In genomic region chr12:132604108-132605054, GRCh38 we compare ENCODE assay signal across 19 cellular contexts. TPM values are rescaled to one million over a fixed set of nuclear protein-coding genes. Genes with fewer than 3 reads are reported as not detected.
DNase-seq lines count a peak whose midpoint lies in the region; ATAC-seq and TF ChIP-seq lines count a peak whose summit lies in the region.
"Had no signal": no experiment of that assay in that cellular context is flagged by ENCODE, and none has a peak within 500 bp of the region (broad histone marks: within the 10 kb centered on the region; RNA-seq: fewer than 3 reads in every experiment).

No MANE protein-coding gene starts in this region.

- ATAC-seq in HG02678 (IDR thresholded peaks at IDR 0.05; ENCODE audit: unreplicated experiment) = no peak
- ATAC-seq: K562; naive thymus-derived CD8-positive, alpha-beta T cell; stimulated activated naive B cell treated with anti-CD40 and anti-IgM and Interleukin-4, amounts not matched to agents 10 μg/mL and 1 μg/mL and 100 μg/mL, for 72 hours had no signal

- H3K9ac ChIP-seq in ES-I3 (ENCODE audit: low read depth, low read length) (peak overlapping the region; percentile 24; the same call in 1 of the 2 replicates), parathyroid adenoma (no peak overlapping the region)

- H3K27ac ChIP-seq in caudate nucleus (ENCODE audit: low read depth, low read length) (peak overlapping the region; percentile 44), right atrium auricular region (peak overlapping the region; percentile 43 to 57), parathyroid adenoma (peak overlapping the region; percentile 32), brain microvascular endothelial cell (no peak overlapping the region)

- TF ChIP-seq CTCF in right atrium auricular region (IDR thresholded peaks at IDR 0.05) (no peak), parathyroid adenoma (IDR thresholded peaks at IDR 0.05) (no peak), brain microvascular endothelial cell (IDR thresholded peaks at IDR 0.05; ENCODE audit: low read depth, low read length, missing control alignments) (no peak)

- H3K4me3 ChIP-seq in right atrium auricular region (peak overlapping the region in 1 of 2 donors; percentile 43), parathyroid adenoma (ENCODE audit: low read depth, low read length) (no peak overlapping the region), brain microvascular endothelial cell (ENCODE audit: low read depth, low read length) (no peak overlapping the region)
- H3K4me3 ChIP-seq: K562 had no signal

- in situ Hi-C loops in brain microvascular endothelial cell (cut with HindIII; ENCODE audit: low pct_ligation_motif_present, low sequenced_read_pairs) = no loop called here

- DNase-seq in caudate nucleus (lab: John Stamatoyannopoulos, UW) (no peak), right atrium auricular region (ENCODE audit: low spot score) (no peak), HUDEP-2 (lab: John Stamatoyannopoulos, UW; ENCODE audit: unreplicated experiment in 76 of 76) (no peak), brain microvascular endothelial cell (no peak), hypothalamus (lab: John Stamatoyannopoulos, UW) (no peak)
- DNase-seq: activated effector memory CD4-positive, alpha-beta T cell treated with anti-CD3 and anti-CD28 coated beads, Interleukin-2, amount 50 U/mL, for 16 hours; COR-L47; effector CD8-positive, alpha-beta T cell; naive thymus-derived CD8-positive, alpha-beta T cell; NCI-H1105; NCI-H2227 treated with DMSO at 0.1 percent for 48 hours; stimulated activated naive B cell treated with anti-CD40 and anti-IgM and Interleukin-4, amounts not matched to agents 10 μg/mL and 1 μg/mL and 100 μg/mL, for 72 hours had no signal

- H3K36me3 ChIP-seq in ES-I3 (ENCODE audit: insufficient read depth, low read length) (no peaks in the 10 kb centered on the region), right atrium auricular region (no peaks in the 10 kb centered on the region), parathyroid adenoma (ENCODE audit: control insufficient read depth, insufficient read depth, low read length) (no peaks in the 10 kb centered on the region), brain microvascular endothelial cell (replicated peaks) (no peaks in the 10 kb centered on the region)

- H2AFZ ChIP-seq in parathyroid adenoma = no peak overlapping the region

- no peaks in the 10 kb centered on the region for H3K79me2 ChIP-seq in parathyroid adenoma

- H3K9me3 ChIP-seq in ES-I3 (ENCODE audit: control insufficient read depth, insufficient read depth, low read length) (no peaks in the 10 kb centered on the region), right atrium auricular region (no peaks in the 10 kb centered on the region), parathyroid adenoma (ENCODE audit: control insufficient read depth, low read length) (no peaks in the 10 kb centered on the region)

- peaks cover 6% of the 10 kb centered on the region; the same call in 1 of the 2 replicates for H3K4me1 ChIP-seq in ES-I3 (ENCODE audit: insufficient read depth, low read length)
- H3K4me1 ChIP-seq in right atrium auricular region = peaks cover 0 to 27% of the 10 kb centered on the region in 2 donors
- peaks cover 4% of the 10 kb centered on the region for H3K4me1 ChIP-seq in parathyroid adenoma

- H3K27me3 ChIP-seq in right atrium auricular region (no peaks in the 10 kb centered on the region), parathyroid adenoma (ENCODE audit: control insufficient read depth, insufficient read depth, low read length) (peaks cover 4% of the 10 kb centered on the region), brain microvascular endothelial cell (replicated peaks) (peaks cover 45% of the 10 kb centered on the region)

- H3K4me2 ChIP-seq in parathyroid adenoma (ENCODE audit: low read length) = peak overlapping the region; percentile 13

RNA-seq across cellular contexts. Expression of gene LRCOL1, which starts 6.0 kb away (rescaled TPM):
- total RNA-seq in right atrium auricular region = not detected
- total RNA-seq: activated CD8-positive, alpha-beta memory T cell treated with anti-CD3 and anti-CD28 coated beads for 36 hours; astrocyte; frontal cortex; K562; naive thymus-derived CD8-positive, alpha-beta T cell had no signal

RNA-seq across cellular contexts. Expression of gene P2RX2, which starts 14.2 kb away (rescaled TPM):
- not detected for total RNA-seq in right atrium auricular region
- total RNA-seq: activated CD8-positive, alpha-beta memory T cell treated with anti-CD3 and anti-CD28 coated beads for 36 hours; astrocyte; frontal cortex; K562; naive thymus-derived CD8-positive, alpha-beta T cell had no signal
